ENCODE assay signal across 8 cellular contexts in genomic region chr17:78993241-78993956, GRCh38. TPM values are rescaled to one million over a fixed set of nuclear protein-coding genes. Genes with fewer than 3 reads are reported as not detected.
A peak's percentile ranks its signal among the peaks of the same experiment; 100 is the strongest.
DNase-seq lines count a peak whose midpoint lies in the region; ATAC-seq and TF ChIP-seq lines count a peak whose summit lies in the region.

No MANE protein-coding gene starts in this region.

- H3K27ac ChIP-seq in A673 (ENCODE audit: low read depth, low read length, poor library complexity, severe bottlenecking), result no peak overlapping the region

- intact Hi-C loops in A673 (cut with micrococcal nuclease; ENCODE audit: unreplicated experiment), result no loop called here

- H3K27me3 ChIP-seq in A673 (replicated peaks; ENCODE audit: insufficient read depth, low read depth, low read length, poor library complexity), result no peaks in the 10 kb centered on the region

- no peaks in the 10 kb centered on the region for H3K27me3 Mint-ChIP-seq in brain

- H3K4me3 Mint-ChIP-seq in brain, result no peak overlapping the region

- H3K4me3 ChIP-seq in A673 (ENCODE audit: low read depth, low read length, poor library complexity, severe bottlenecking), result no peak overlapping the region

- ATAC-seq in GM21576 (IDR thresholded peaks at IDR 0.05; ENCODE audit: unreplicated experiment), result no peak

- H3K36me3 ChIP-seq in A673 (ENCODE audit: insufficient read depth, low read length, poor library complexity, severe bottlenecking), result peaks cover 58% of the 10 kb centered on the region

- peaks cover 5% of the 10 kb centered on the region for H3K4me1 Mint-ChIP-seq in brain

- H3K4me1 ChIP-seq in A673 (ENCODE audit: insufficient read depth, low read length, poor library complexity, severe bottlenecking), result no peaks in the 10 kb centered on the region

- peaks cover 64% of the 10 kb centered on the region for H3K36me3 Mint-ChIP-seq in brain

- BruUV-seq in A673 (replicated peaks; lab: Mats Ljungman, UMichigan), result no TSS peak

- peak; percentile 67 for DNase-seq in A673 (ENCODE audit: low spot score)
- peak; percentile 52 for DNase-seq in GM19238 (ENCODE audit: insufficient read length, low spot score)
- peak in 3 of 5 donors; percentile 26 to 39 (median 32) for DNase-seq in T-helper 1 cell
- peak; percentile 38 for DNase-seq in iris pigment epithelial cell (ENCODE audit: low read depth)
- DNase-seq in stimulated activated CD4-positive, alpha-beta T cell treated with anti-CD3 and anti-CD28 coated beads, Interleukin-2, amount 100 ng/mL, for 48 hours, result peak; percentile 49 to 59
- DNase-seq in DMS79 treated with DMSO at 0.1 percent for 48 hours (lab: John Stamatoyannopoulos, UW), result no peak

- peak overlapping the region in 4 of 5 experiments; percentile 14 to 84 (median 70) for H3K27ac Mint-ChIP-seq in brain

- no peaks in the 10 kb centered on the region for H3K9me3 ChIP-seq in A673 (ENCODE audit: low read depth, low read length, poor library complexity, severe bottlenecking)

- H3K9me3 Mint-ChIP-seq in brain, result peaks cover 0 to 2% (median 0%) of the 10 kb centered on the region in 5 experiments

- POLR2A ChIA-PET in A673 (lab: Charles Lee; ENCODE audit: low non-redundant PET), result no interaction called here

- TF ChIP-seq CTCF in A673 (conservative IDR thresholded peaks at IDR 0.05; ENCODE audit: low read depth, low read length) (peak; percentile 86), brain (conservative IDR thresholded peaks at IDR 0.05) (peak; percentile 66 to 83)

- CTCF ChIA-PET in A673 (lab: Charles Lee), result no interaction called here

RNA-seq across cellular contexts. Expression of gene LGALS3BP, which starts 13.7 kb away (rescaled TPM):
- total RNA-seq in A673 (2021), result 295 and 324 TPM in 2 replicates
- polyA plus RNA-seq in brain (ENCODE audit: insufficient read depth, low read depth, low replicate concordance), result 265 TPM

RNA-seq across cellular contexts. Expression of gene CANT1, which starts 16.2 kb away (rescaled TPM):
- 54.2 and 67.9 TPM in 2 replicates for total RNA-seq in A673 (2021)
- polyA plus RNA-seq in brain (ENCODE audit: insufficient read depth, low read depth, low replicate concordance), result 64.2 TPM

RNA-seq across cellular contexts. Expression of gene C1QTNF1, which starts 30.6 kb away (rescaled TPM):
- total RNA-seq in A673 (2021), result 3.8 and 6.3 TPM in 2 replicates
- 16.9 TPM for polyA plus RNA-seq in brain (ENCODE audit: insufficient read depth, low read depth, low replicate concordance)
